13 cellular contexts compared by ENCODE assay signal in genomic region chr14:74582910-74583581, GRCh38. TPM values are rescaled to one million over a fixed set of nuclear protein-coding genes. Genes with fewer than 3 reads are reported as not detected.
DNase-seq lines count a peak whose midpoint lies in the region; ATAC-seq and TF ChIP-seq lines count a peak whose summit lies in the region.
"Had no signal": no experiment of that assay in that cellular context is flagged by ENCODE, and none has a peak within 500 bp of the region (broad histone marks: within the 10 kb centered on the region; RNA-seq: fewer than 3 reads in every experiment).

No MANE protein-coding gene starts in this region.

- H3K27ac ChIP-seq in SK-N-SH (ENCODE audit: low read depth in 2 of 2, low read length in 1 of 2) (peak overlapping the region; percentile 60 to 63), neuronal stem cell (replicated peaks; ENCODE audit: low read length) (no peak overlapping the region), brain microvascular endothelial cell (no peak overlapping the region)

- 100% methylated on average over 1 of the region's 1 CpG for WGBS in SK-N-SH (ENCODE audit: low lambda C conversion rate)
- WGBS in neuronal stem cell (ENCODE audit: extremely low coverage in 2 of 2, insufficient read length in 2 of 2, insufficient replicate concordance in 1 of 2), 2 donors: no CpG with 5 or more reads among the region's 1 CpG

- no peak overlapping the region for H2BK120ac ChIP-seq in neuronal stem cell (ENCODE audit: low read depth, low read length)

- 0 out of 2 replicates have a peak overlapping the region, but pooled peaks have one; percentile 40 for H3K4me2 ChIP-seq in SK-N-SH
- H3K4me2 ChIP-seq in neuronal stem cell (ENCODE audit: insufficient read depth, low read length, poor library complexity, severe bottlenecking): no peak overlapping the region

- TF ChIP-seq RAD21 in SK-N-SH (IDR thresholded peaks at IDR 0.05; ENCODE audit: low read length): no peak

- H3K14ac ChIP-seq in neuronal stem cell (ENCODE audit: low read length): no peak overlapping the region

- TF ChIP-seq CTCF in SK-N-SH (IDR thresholded peaks at IDR 0.05) (no peak), brain microvascular endothelial cell (IDR thresholded peaks at IDR 0.05; ENCODE audit: low read depth, low read length, missing control alignments) (no peak)

- DNase-seq in SK-N-SH: no peak
- DNase-seq in fibroblast of gingiva (ENCODE audit: low read depth): peak; percentile 85
- DNase-seq in neuronal stem cell (ENCODE audit: low spot score): no peak
- no peak for DNase-seq in NOMO-1 treated with dmso at 0.1 percent for 144 hours (lab: John Stamatoyannopoulos, UW; ENCODE audit: unreplicated experiment)
- DNase-seq in GDM1 (lab: John Stamatoyannopoulos, UW): no peak
- DNase-seq in brain microvascular endothelial cell: no peak
- DNase-seq in NCI-H748 (lab: John Stamatoyannopoulos, UW; ENCODE audit: unreplicated experiment): no peak
- DNase-seq: activated gamma-delta T cell treated with Interleukin-2 at 50 U/mL for 16 hours; KG1; naive thymus-derived CD4-positive, alpha-beta T cell; stimulated activated CD4-positive, alpha-beta T cell treated with anti-CD3 and anti-CD28 coated beads, Interleukin-4, amount 100 ng/mL, for 1 hour had no signal

- H4K8ac ChIP-seq in neuronal stem cell (ENCODE audit: low read depth, low read length): no peak overlapping the region

- no peak for ATAC-seq in SK-N-SH treated with all-trans-retinoic acid at 6 μM for 48 hours
- ATAC-seq: naive thymus-derived CD4-positive, alpha-beta T cell had no signal

- no peak overlapping the region for H3K4me3 ChIP-seq in SK-N-SH (ENCODE audit: low read depth in 2 of 2, low read length in 1 of 2)
- H3K4me3 ChIP-seq in neuronal stem cell (ENCODE audit: low read length in 2 of 2): no peak overlapping the region
- H3K4me3 ChIP-seq in brain microvascular endothelial cell (ENCODE audit: low read depth, low read length): no peak overlapping the region
- H3K4me3 ChIP-seq: HAP-1 had no signal

- peaks cover 52% of the 10 kb centered on the region for H3F3A ChIP-seq in SK-N-SH (replicated peaks; ENCODE audit: insufficient read depth)

- H3K18ac ChIP-seq in neuronal stem cell (ENCODE audit: low read length): no peak overlapping the region

- no peaks in the 10 kb centered on the region for H3K9me3 ChIP-seq in SK-N-SH
- no peaks in the 10 kb centered on the region for H3K9me3 ChIP-seq in neuronal stem cell (replicated peaks in 1 of 2; ENCODE audit: control insufficient read depth in 2 of 2, insufficient read depth in 1 of 2, low read depth in 1 of 2, low read length in 2 of 2)
- H3K9me3 ChIP-seq: HAP-1 had no signal

- peaks cover 7 to 23% of the 10 kb centered on the region in 2 experiments for H3K36me3 ChIP-seq in SK-N-SH (replicated peaks in 1 of 2; ENCODE audit: control insufficient read depth in 1 of 2, insufficient read depth in 2 of 2, low read length in 1 of 2)
- H3K36me3 ChIP-seq in neuronal stem cell (replicated peaks in 1 of 2; ENCODE audit: control insufficient read depth in 2 of 2, insufficient read depth in 2 of 2, low read length in 2 of 2): no peaks in the 10 kb centered on the region
- peaks cover 10% of the 10 kb centered on the region for H3K36me3 ChIP-seq in brain microvascular endothelial cell (replicated peaks)
- H3K36me3 ChIP-seq: HAP-1 had no signal

- no peaks in the 10 kb centered on the region for H3K79me1 ChIP-seq in neuronal stem cell (ENCODE audit: low read depth, low read length)

- H2BK12ac ChIP-seq in neuronal stem cell (ENCODE audit: low read length): no peak overlapping the region

- no peaks in the 10 kb centered on the region for H3K27me3 ChIP-seq in SK-N-SH (ENCODE audit: insufficient read depth)
- peaks cover 0 to 29% (median 0%) of the 10 kb centered on the region in 3 experiments for H3K27me3 ChIP-seq in neuronal stem cell (ENCODE audit: control insufficient read depth in 3 of 3, insufficient read depth in 3 of 3, low read depth in 1 of 3, low read length in 3 of 3)
- H3K27me3 ChIP-seq in brain microvascular endothelial cell (replicated peaks): no peaks in the 10 kb centered on the region

- TF ChIP-seq EP300 in SK-N-SH (IDR thresholded peaks at IDR 0.05; ENCODE audit: borderline replicate concordance in 1 of 2, low read depth in 1 of 2, low read length in 1 of 2): no peak

- no peak overlapping the region for H3K4ac ChIP-seq in neuronal stem cell (ENCODE audit: low read length)

- H3K4me1 ChIP-seq in SK-N-SH (ENCODE audit: control insufficient read depth in 1 of 2, insufficient read depth in 2 of 2, low read depth in 1 of 2, low read length in 1 of 2): peaks cover 29 to 40% of the 10 kb centered on the region in 2 experiments; a peak in 3 of 4 replicates
- H3K4me1 ChIP-seq in neuronal stem cell (ENCODE audit: control insufficient read depth in 2 of 2, insufficient read depth in 1 of 2, low read depth in 1 of 2, low read length in 2 of 2): peaks cover 3 to 5% of the 10 kb centered on the region in 2 donors
- H3K4me1 ChIP-seq: HAP-1 had no signal

- H2AFZ ChIP-seq in SK-N-SH (ENCODE audit: low read depth) (no peak overlapping the region), neuronal stem cell (ENCODE audit: low read length) (no peak overlapping the region)

- H3K79me2 ChIP-seq in SK-N-SH (ENCODE audit: insufficient read depth): peaks cover 96% of the 10 kb centered on the region

- H3K23ac ChIP-seq in neuronal stem cell (ENCODE audit: low read depth, low read length, poor library complexity): no peak overlapping the region

- no peak overlapping the region for H2BK15ac ChIP-seq in neuronal stem cell (ENCODE audit: low read length)

- no peaks in the 10 kb centered on the region for H3K9me2 ChIP-seq in SK-N-SH

- no peak overlapping the region for H3K9ac ChIP-seq in SK-N-SH
- H3K9ac ChIP-seq in neuronal stem cell (ENCODE audit: low read depth, low read length, poor library complexity): no peak overlapping the region

- CTCF ChIA-PET in SK-N-SH (lab: Yijun Ruan, JAX): interaction anchor here (1.5 to 2.0 kb wide), 4 partner anchors 26 to 81 kb away, joined by 3 to 9 read pairs (median 6); partner anchors contain the start of gene LTBP2

- H4K20me1 ChIP-seq in SK-N-SH (ENCODE audit: insufficient read depth): peaks cover 12% of the 10 kb centered on the region

- H2BK5ac ChIP-seq in neuronal stem cell (ENCODE audit: low read length): no peak overlapping the region

- H2AK5ac ChIP-seq in neuronal stem cell (ENCODE audit: low read depth, low read length): peak overlapping the region; percentile 37

- in situ Hi-C loops in brain microvascular endothelial cell (cut with HindIII; ENCODE audit: low pct_ligation_motif_present, low sequenced_read_pairs): no loop called here

- POLR2A ChIA-PET in SK-N-SH (lab: Yijun Ruan, JAX): interaction anchor here (0.9 kb wide), 1 partner anchor 13 kb away, joined by 3 read pairs; no protein-coding TSS in a partner anchor

- H4K91ac ChIP-seq in neuronal stem cell (ENCODE audit: low read depth, low read length, poor library complexity): no peak overlapping the region

TF ChIP-seq in SK-N-SH, 30 proteins besides CTCF, POLR2A, EP300 and RAD21 (continues in another document):
- TF ChIP-seq TEAD4 (IDR thresholded peaks at IDR 0.05; ENCODE audit: borderline replicate concordance, insufficient read depth): no peak

TF ChIP-seq in SK-N-SH treated with all-trans-retinoic acid at 6 μM for 48 hours, 23 proteins besides CTCF, POLR2A, EP300 and RAD21:
- no peak for TF ChIP-seq OSR1 (CRISPR knock-in tag; IDR thresholded peaks at IDR 0.05)
- TF ChIP-seq TCF4 (CRISPR knock-in tag; IDR thresholded peaks at IDR 0.05; ENCODE audit: borderline replicate concordance): no peak
- TF ChIP-seq ZFP30 (CRISPR knock-in tag; IDR thresholded peaks at IDR 0.05): no peak
- TF ChIP-seq ZNF70 (CRISPR knock-in tag; IDR thresholded peaks at IDR 0.05): no peak
- TF ChIP-seq RARB (CRISPR knock-in tag; IDR thresholded peaks at IDR 0.05): no peak

RNA-seq across cellular contexts. Expression of gene LTBP2, which starts 29.0 kb away (rescaled TPM):
- 34.4 and 58.8 TPM in 2 replicates for polyA plus RNA-seq in SK-N-SH (2012; rRNA removed)
- polyA plus RNA-seq in SK-N-SH (2012; cell fraction: cytosol; rRNA removed): 30.9 and 41.3 TPM in 2 replicates
- 136 and 138 TPM in 2 replicates for polyA plus RNA-seq in SK-N-SH (2012; cell fraction: nucleus; rRNA removed)
- polyA plus RNA-seq in neuronal stem cell (2013, experiment 1 of 2): 1.4 TPM
- 1.3 TPM for polyA plus RNA-seq in neuronal stem cell (2013, experiment 2 of 2)

Comparison
In these comparisons a context has a peak if more than half of its experiments do, and no peak if none do; other contexts are left out.
1. H3K27ac ChIP-seq: peak in SK-N-SH (2 of 2); none in neuronal stem cell (single experiment) and brain microvascular endothelial cell (single experiment).